Comparison of ENCODE assay signal across 1 cellular context in the genomic region with DNA sequence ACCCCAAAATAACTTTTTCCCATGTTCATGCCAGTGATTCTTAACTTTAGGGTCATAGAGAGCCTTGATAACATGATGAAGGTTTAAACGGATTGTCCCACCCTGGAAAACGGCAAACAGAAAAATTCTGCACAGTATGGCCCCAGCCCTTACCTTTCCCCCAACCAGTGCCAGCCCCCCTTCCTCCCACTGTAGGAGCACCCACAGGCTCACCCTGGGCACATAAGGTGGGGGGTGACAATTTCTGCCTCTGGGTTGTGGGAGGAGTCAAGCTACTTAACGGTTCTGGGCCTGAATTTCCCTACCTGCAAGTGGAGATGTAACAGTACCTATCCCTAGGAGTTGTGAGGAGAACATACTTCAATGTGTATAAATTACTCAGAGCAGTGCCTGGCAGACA.
TF ChIP-seq lines count a peak whose summit lies in the region.

No MANE protein-coding gene starts in this region.

TF ChIP-seq in HCT116, 20 proteins besides CTCF, POLR2A, EP300 and RAD21 (continued from another document):
- TF ChIP-seq, protein P1, sequence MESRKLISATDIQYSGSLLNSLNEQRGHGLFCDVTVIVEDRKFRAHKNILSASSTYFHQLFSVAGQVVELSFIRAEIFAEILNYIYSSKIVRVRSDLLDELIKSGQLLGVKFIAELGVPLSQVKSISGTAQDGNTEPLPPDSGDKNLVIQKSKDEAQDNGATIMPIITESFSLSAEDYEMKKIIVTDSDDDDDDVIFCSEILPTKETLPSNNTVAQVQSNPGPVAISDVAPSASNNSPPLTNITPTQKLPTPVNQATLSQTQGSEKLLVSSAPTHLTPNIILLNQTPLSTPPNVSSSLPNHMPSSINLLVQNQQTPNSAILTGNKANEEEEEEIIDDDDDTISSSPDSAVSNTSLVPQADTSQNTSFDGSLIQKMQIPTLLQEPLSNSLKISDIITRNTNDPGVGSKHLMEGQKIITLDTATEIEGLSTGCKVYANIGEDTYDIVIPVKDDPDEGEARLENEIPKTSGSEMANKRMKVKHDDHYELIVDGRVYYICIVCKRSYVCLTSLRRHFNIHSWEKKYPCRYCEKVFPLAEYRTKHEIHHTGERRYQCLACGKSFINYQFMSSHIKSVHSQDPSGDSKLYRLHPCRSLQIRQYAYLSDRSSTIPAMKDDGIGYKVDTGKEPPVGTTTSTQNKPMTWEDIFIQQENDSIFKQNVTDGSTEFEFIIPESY (IDR thresholded peaks at IDR 0.05; ENCODE audit: extremely low read depth, insufficient replicate concordance, low read length) = no peak
- TF ChIP-seq TCF7L2 (IDR thresholded peaks at IDR 0.05; ENCODE audit: borderline replicate concordance, extremely low read depth, insufficient read depth, insufficient read length) = no peak
- no peak for TF ChIP-seq ELF1 (IDR thresholded peaks at IDR 0.05; ENCODE audit: borderline replicate concordance, low read depth)
- TF ChIP-seq, protein P2, sequence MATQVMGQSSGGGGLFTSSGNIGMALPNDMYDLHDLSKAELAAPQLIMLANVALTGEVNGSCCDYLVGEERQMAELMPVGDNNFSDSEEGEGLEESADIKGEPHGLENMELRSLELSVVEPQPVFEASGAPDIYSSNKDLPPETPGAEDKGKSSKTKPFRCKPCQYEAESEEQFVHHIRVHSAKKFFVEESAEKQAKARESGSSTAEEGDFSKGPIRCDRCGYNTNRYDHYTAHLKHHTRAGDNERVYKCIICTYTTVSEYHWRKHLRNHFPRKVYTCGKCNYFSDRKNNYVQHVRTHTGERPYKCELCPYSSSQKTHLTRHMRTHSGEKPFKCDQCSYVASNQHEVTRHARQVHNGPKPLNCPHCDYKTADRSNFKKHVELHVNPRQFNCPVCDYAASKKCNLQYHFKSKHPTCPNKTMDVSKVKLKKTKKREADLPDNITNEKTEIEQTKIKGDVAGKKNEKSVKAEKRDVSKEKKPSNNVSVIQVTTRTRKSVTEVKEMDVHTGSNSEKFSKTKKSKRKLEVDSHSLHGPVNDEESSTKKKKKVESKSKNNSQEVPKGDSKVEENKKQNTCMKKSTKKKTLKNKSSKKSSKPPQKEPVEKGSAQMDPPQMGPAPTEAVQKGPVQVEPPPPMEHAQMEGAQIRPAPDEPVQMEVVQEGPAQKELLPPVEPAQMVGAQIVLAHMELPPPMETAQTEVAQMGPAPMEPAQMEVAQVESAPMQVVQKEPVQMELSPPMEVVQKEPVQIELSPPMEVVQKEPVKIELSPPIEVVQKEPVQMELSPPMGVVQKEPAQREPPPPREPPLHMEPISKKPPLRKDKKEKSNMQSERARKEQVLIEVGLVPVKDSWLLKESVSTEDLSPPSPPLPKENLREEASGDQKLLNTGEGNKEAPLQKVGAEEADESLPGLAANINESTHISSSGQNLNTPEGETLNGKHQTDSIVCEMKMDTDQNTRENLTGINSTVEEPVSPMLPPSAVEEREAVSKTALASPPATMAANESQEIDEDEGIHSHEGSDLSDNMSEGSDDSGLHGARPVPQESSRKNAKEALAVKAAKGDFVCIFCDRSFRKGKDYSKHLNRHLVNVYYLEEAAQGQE (IDR thresholded peaks at IDR 0.05; ENCODE audit: low read depth) = no peak
- no peak for TF ChIP-seq EZH2 (IDR thresholded peaks at IDR 0.05)
- no peak for TF ChIP-seq YY1 (IDR thresholded peaks at IDR 0.05; ENCODE audit: extremely low read depth, insufficient replicate concordance, low read depth, low read length)
- TF ChIP-seq FOSL1 (IDR thresholded peaks at IDR 0.05; ENCODE audit: low read depth) = no peak
